In genomic region chr19:35002037-35002535, GRCh38 we compare ENCODE assay signal across 10 cellular contexts. TPM values are rescaled to one million over a fixed set of nuclear protein-coding genes. Genes with fewer than 3 reads are reported as not detected.
DNase-seq lines count a peak whose midpoint lies in the region; ATAC-seq and TF ChIP-seq lines count a peak whose summit lies in the region.
"Had no signal": no experiment of that assay in that cellular context is flagged by ENCODE, and none has a peak within 500 bp of the region (broad histone marks: within the 10 kb centered on the region; RNA-seq: fewer than 3 reads in every experiment).

No MANE protein-coding gene starts in this region.

- H3K9ac ChIP-seq in iPS-18a (ENCODE audit: low read length): no peak overlapping the region

- ATAC-seq in activated CD8-positive, alpha-beta memory T cell treated with anti-CD3 and anti-CD28 coated beads, Interleukin-2, amount 10 ng/mL, durations not matched to agents 7 days and 5 days: no peak
- ATAC-seq in WTC11: no peak
- no peak for ATAC-seq in GM21576 (IDR thresholded peaks at IDR 0.05; ENCODE audit: unreplicated experiment)
- ATAC-seq in GM19452 (IDR thresholded peaks at IDR 0.05; ENCODE audit: unreplicated experiment): no peak

- H3K36me3 ChIP-seq in iPS-18a (ENCODE audit: control insufficient read depth, low read depth, low read length) (peaks cover 30% of the 10 kb centered on the region), stomach (peaks cover 0 to 24% (median 11%) of the 10 kb centered on the region in 4 donors)
- H3K36me3 ChIP-seq: prostate gland had no signal

- no peak for TF ChIP-seq CTCF in WTC11 (IDR thresholded peaks at IDR 0.05)
- TF ChIP-seq CTCF in stomach (IDR thresholded peaks at IDR 0.05): no peak

- TF ChIP-seq POLR2A in stomach (IDR thresholded peaks at IDR 0.05): no peak

- intact Hi-C loops in stomach (cut with DNase I; ENCODE audit: low total_unique reads): no loop called here

- H3K9me3 Mint-ChIP-seq in activated CD8-positive, alpha-beta memory T cell treated with anti-CD3 and anti-CD28 coated beads, Interleukin-2, amount 10 ng/mL, durations not matched to agents 7 days and 5 days (ENCODE audit: low read depth): no peaks in the 10 kb centered on the region
- no peaks in the 10 kb centered on the region for H3K9me3 Mint-ChIP-seq in WTC11

- H3K27me3 ChIP-seq in iPS-18a (ENCODE audit: control insufficient read depth, insufficient read depth, low read length) (no peaks in the 10 kb centered on the region), stomach (no peaks in the 10 kb centered on the region)

- no peak for TF ChIP-seq EP300 in stomach (IDR thresholded peaks at IDR 0.05)

- WGBS in stomach, 5 donors: 80 to 86% (median 84%) methylated on average over 11 of the region's 11 CpGs

- H3K9me3 ChIP-seq in iPS-18a (ENCODE audit: control insufficient read depth, low read depth, low read length): no peaks in the 10 kb centered on the region
- H3K9me3 ChIP-seq in stomach: no peaks in the 10 kb centered on the region
- H3K9me3 ChIP-seq: prostate gland had no signal

- POLR2A ChIA-PET in WTC11 (lab: Charles Lee): no interaction called here

- H3K36me3 Mint-ChIP-seq in activated CD8-positive, alpha-beta memory T cell treated with anti-CD3 and anti-CD28 coated beads, Interleukin-2, amount 10 ng/mL, durations not matched to agents 7 days and 5 days: peaks cover 28% of the 10 kb centered on the region
- H3K36me3 Mint-ChIP-seq in WTC11: peaks cover 42% of the 10 kb centered on the region

- H3K27ac ChIP-seq in iPS-18a (ENCODE audit: low read length): no peak overlapping the region
- H3K27ac ChIP-seq in stomach: peak overlapping the region in 3 of 5 donors; percentile 98 to 99 (median 99)

- no peak for DNase-seq in activated CD8-positive, alpha-beta memory T cell treated with anti-CD3 and anti-CD28 coated beads, Interleukin-2, amount 10 ng/mL, durations not matched to agents 7 days and 5 days
- DNase-seq in activated CD8-positive, alpha-beta memory T cell treated with anti-CD3 and anti-CD28 coated beads, Interleukin-2, amount 50 U/mL, for 4 hours: no peak
- DNase-seq in WTC11 (ENCODE audit: low spot score) (no peak), stomach (no peak), NCI-H2171 treated with DMSO at 0.1 percent for 48 hours (lab: John Stamatoyannopoulos, UW) (no peak)
- DNase-seq: NCI-H1092 had no signal

- no peaks in the 10 kb centered on the region for H3K27me3 Mint-ChIP-seq in activated CD8-positive, alpha-beta memory T cell treated with anti-CD3 and anti-CD28 coated beads, Interleukin-2, amount 10 ng/mL, durations not matched to agents 7 days and 5 days
- no peaks in the 10 kb centered on the region for H3K27me3 Mint-ChIP-seq in WTC11 (ENCODE audit: low read depth)

- peaks cover 15% of the 10 kb centered on the region for H3K4me1 ChIP-seq in iPS-18a (ENCODE audit: control insufficient read depth, low read depth, low read length)
- peaks cover 62 to 94% (median 82%) of the 10 kb centered on the region in 4 donors for H3K4me1 ChIP-seq in stomach

- CTCF ChIA-PET in activated CD8-positive, alpha-beta memory T cell treated with anti-CD3 and anti-CD28 coated beads, Interleukin-2, amount 10 ng/mL, durations not matched to agents 7 days and 5 days (lab: Charles Lee): interaction anchor here (1.3 to 4.4 kb wide), 5 partner anchors 10 to 35 kb away, joined by 3 to 38 read pairs (median 3); no protein-coding TSS in a partner anchor
- CTCF ChIA-PET in WTC11 (lab: Charles Lee): interaction anchor here (1.3 to 4.0 kb wide), 4 partner anchors 28 to 164 kb away, joined by 3 to 15 read pairs (median 5); no protein-coding TSS in a partner anchor

- peak overlapping the region; percentile 91 for H3K4me3 Mint-ChIP-seq in activated CD8-positive, alpha-beta memory T cell treated with anti-CD3 and anti-CD28 coated beads, Interleukin-2, amount 10 ng/mL, durations not matched to agents 7 days and 5 days
- H3K4me3 Mint-ChIP-seq in WTC11: peak overlapping the region; percentile 100

- peaks cover 60% of the 10 kb centered on the region for H3K4me1 Mint-ChIP-seq in activated CD8-positive, alpha-beta memory T cell treated with anti-CD3 and anti-CD28 coated beads, Interleukin-2, amount 10 ng/mL, durations not matched to agents 7 days and 5 days
- peaks cover 60% of the 10 kb centered on the region for H3K4me1 Mint-ChIP-seq in WTC11

- peak overlapping the region; percentile 91 for H3K27ac Mint-ChIP-seq in activated CD8-positive, alpha-beta memory T cell treated with anti-CD3 and anti-CD28 coated beads, Interleukin-2, amount 10 ng/mL, durations not matched to agents 7 days and 5 days
- H3K27ac Mint-ChIP-seq in WTC11: peak overlapping the region; percentile 93

- H3K4me3 ChIP-seq in iPS-18a (ENCODE audit: low read length) (peak overlapping the region; percentile 85), stomach (peak overlapping the region in 2 of 4 donors; percentile 90 to 92)

TF ChIP-seq in WTC11, 78 proteins besides CTCF, POLR2A, EP300 and RAD21 (continues in another document):
- TF ChIP-seq AR (CRISPR knock-in tag; IDR thresholded peaks at IDR 0.05): no peak
- TF ChIP-seq ZBTB21 (CRISPR knock-in tag; IDR thresholded peaks at IDR 0.05; ENCODE audit: borderline replicate concordance): no peak
- no peak for TF ChIP-seq SMAD3 (CRISPR knock-in tag; IDR thresholded peaks at IDR 0.05; ENCODE audit: borderline replicate concordance)
- TF ChIP-seq RORB (CRISPR knock-in tag; IDR thresholded peaks at IDR 0.05): no peak
- TF ChIP-seq GTF2I (CRISPR knock-in tag; conservative IDR thresholded peaks at IDR 0.05): no peak
- no peak for TF ChIP-seq ZNF317 (CRISPR knock-in tag; IDR thresholded peaks at IDR 0.05; ENCODE audit: borderline replicate concordance, low read depth)
- TF ChIP-seq NFATC4 (CRISPR knock-in tag; IDR thresholded peaks at IDR 0.05): no peak
- TF ChIP-seq OVOL2 (CRISPR knock-in tag; IDR thresholded peaks at IDR 0.05; ENCODE audit: borderline replicate concordance): no peak

RNA-seq across cellular contexts. Expression of gene GRAMD1A, which starts 2.0 kb away (rescaled TPM):
- 100 to 1,000 TPM; 109 to 127 TPM for total RNA-seq in activated CD8-positive, alpha-beta memory T cell treated with anti-CD3 and anti-CD28 coated beads, Interleukin-2, amount 10 ng/mL, durations not matched to agents 7 days and 5 days
- total RNA-seq in WTC11 (2021) (235 to 389 TPM (median 236 TPM) in 3 replicates), stomach (10 to 100 TPM; 39.7 to 74.1 (median 48.1) TPM)
- polyA plus RNA-seq in stomach: 10 to 100 TPM; 29.8 to 52.2 (median 34.4) TPM

RNA-seq across cellular contexts. Expression of gene SCN1B, which starts 28.2 kb away (rescaled TPM):
- total RNA-seq in activated CD8-positive, alpha-beta memory T cell treated with anti-CD3 and anti-CD28 coated beads, Interleukin-2, amount 10 ng/mL, durations not matched to agents 7 days and 5 days: under 1 TPM; 0.26 to 0.37 TPM
- total RNA-seq in WTC11 (2021) (4.4 to 8.0 TPM (median 4.8 TPM) in 3 replicates), stomach (10 to 100 TPM in 1 of 5 donors, 1 to 10 TPM in 3, not detected in 1; 1.3 to 36.6 (median 3.5) TPM)
- polyA plus RNA-seq in stomach: 1 to 10 TPM; 3.7 to 8.6 (median 6.1) TPM

RNA-seq across cellular contexts. Expression of gene ZNF792, which starts 38.1 kb away (rescaled TPM):
- 10 to 100 TPM; 13.5 to 15.3 TPM for total RNA-seq in activated CD8-positive, alpha-beta memory T cell treated with anti-CD3 and anti-CD28 coated beads, Interleukin-2, amount 10 ng/mL, durations not matched to agents 7 days and 5 days
- total RNA-seq in WTC11 (2021) (6.6 to 12.9 TPM (median 8.0 TPM) in 3 replicates), stomach (10 to 100 TPM in 2 of 5 donors, 1 to 10 TPM in 2, under 1 TPM in 1; 0.87 to 14.3 (median 8.4) TPM)
- 1 to 10 TPM in 1 of 3 donors, under 1 TPM in 2; 0.78 to 1.4 (median 0.87) TPM for polyA plus RNA-seq in stomach

RNA-seq across cellular contexts. Expression of gene HPN, which starts 39.4 kb away (rescaled TPM):
- not detected for total RNA-seq in activated CD8-positive, alpha-beta memory T cell treated with anti-CD3 and anti-CD28 coated beads, Interleukin-2, amount 10 ng/mL, durations not matched to agents 7 days and 5 days
- total RNA-seq in WTC11 (2021) (20.8 to 35.5 TPM (median 34.6 TPM) in 3 replicates), stomach (10 to 100 TPM in 4 of 5 donors, not detected in 1; 14.7 to 45.2 (median 21.9) TPM)
- 10 to 100 TPM; 19.2 to 39.4 (median 33.7) TPM for polyA plus RNA-seq in stomach
